Comparison of ENCODE assay signal across 8 cellular contexts in the genomic region with DNA sequence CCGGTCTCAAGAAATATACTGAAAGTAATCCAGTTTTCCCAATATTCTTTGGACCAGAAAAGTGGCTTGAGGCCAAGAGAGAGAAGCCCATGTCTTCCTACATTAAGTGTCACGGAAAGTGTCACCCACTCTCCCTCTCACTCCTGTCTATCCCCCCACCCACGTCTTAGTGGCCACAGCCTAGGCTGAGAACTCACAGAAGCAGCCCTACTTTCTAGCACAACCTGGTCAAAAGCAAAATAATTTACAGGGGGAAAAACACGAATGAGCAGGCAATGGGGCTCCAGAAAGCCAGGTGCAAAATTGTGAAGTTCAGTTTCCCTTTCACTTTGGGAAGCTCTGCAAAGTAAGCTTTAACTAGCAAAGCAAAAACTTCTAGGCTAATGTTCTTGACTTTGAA.
DNase-seq lines count a peak whose midpoint lies in the region; ATAC-seq lines count a peak whose summit lies in the region.

No MANE protein-coding gene starts in this region.

- H3K9me3 ChIP-seq in SJCRH30 (replicated peaks), result peaks cover 7% of the 10 kb centered on the region

- no peaks in the 10 kb centered on the region for H3K9me3 Mint-ChIP-seq in stimulated activated naive B cell treated with anti-CD40 and anti-IgM and Interleukin-4, amounts not matched to agents 10 μg/mL and 1 μg/mL and 100 μg/mL, for 72 hours

- H3K27me3 Mint-ChIP-seq in stimulated activated naive B cell treated with anti-CD40 and anti-IgM and Interleukin-4, amounts not matched to agents 10 μg/mL and 1 μg/mL and 100 μg/mL, for 72 hours, result peaks cover 3 to 9% of the 10 kb centered on the region in 2 donors

- peak overlapping the region; percentile 48 to 64 for H3K4me3 Mint-ChIP-seq in stimulated activated naive B cell treated with anti-CD40 and anti-IgM and Interleukin-4, amounts not matched to agents 10 μg/mL and 1 μg/mL and 100 μg/mL, for 72 hours

- no peaks in the 10 kb centered on the region for H3K36me3 ChIP-seq in SJCRH30

- peaks cover 10% of the 10 kb centered on the region; the same call in 1 of the 2 replicates for H3K4me1 ChIP-seq in SJCRH30

- no peak overlapping the region for H3K27ac ChIP-seq in SJCRH30

- H3K27ac Mint-ChIP-seq in stimulated activated naive B cell treated with anti-CD40 and anti-IgM and Interleukin-4, amounts not matched to agents 10 μg/mL and 1 μg/mL and 100 μg/mL, for 72 hours, result no peak overlapping the region

- no peaks in the 10 kb centered on the region for H3K36me3 Mint-ChIP-seq in stimulated activated naive B cell treated with anti-CD40 and anti-IgM and Interleukin-4, amounts not matched to agents 10 μg/mL and 1 μg/mL and 100 μg/mL, for 72 hours

- DNase-seq in activated CD4-positive, alpha-beta T cell treated with anti-CD3 and anti-CD28 coated beads for 4 hours, result peak; percentile 20 to 33
- DNase-seq in activated CD4-positive, alpha-beta T cell treated with anti-CD3 and anti-CD28 coated beads, Interleukin-2, amount 50 U/mL, for 1 hour, result no peak
- DNase-seq in activated T-helper 9 cell treated with anti-CD3 and anti-CD28 coated beads, Interleukin-2, amount 50 U/mL, for 16 hours (ENCODE audit: low read depth), result peak; percentile 9
- no peak for DNase-seq in stimulated activated naive B cell treated with anti-CD40 and anti-IgM and Interleukin-4, amounts not matched to agents 10 μg/mL and 1 μg/mL and 100 μg/mL, for 72 hours
- no peak for DNase-seq in Ammon's horn (ENCODE audit: low spot score)
- DNase-seq in EL, result no peak
- no peak for DNase-seq in SJCRH30

- peaks cover 11 to 25% of the 10 kb centered on the region in 2 donors for H3K4me1 Mint-ChIP-seq in stimulated activated naive B cell treated with anti-CD40 and anti-IgM and Interleukin-4, amounts not matched to agents 10 μg/mL and 1 μg/mL and 100 μg/mL, for 72 hours

- no peak overlapping the region for H3K4me3 ChIP-seq in SJCRH30

- no peaks in the 10 kb centered on the region for H3K27me3 ChIP-seq in SJCRH30

- ATAC-seq in HG02938 (IDR thresholded peaks at IDR 0.05; ENCODE audit: unreplicated experiment), result peak; percentile 47
- peak; percentile 30 for ATAC-seq in stimulated activated naive B cell treated with anti-CD40 and anti-IgM and Interleukin-4, amounts not matched to agents 10 μg/mL and 1 μg/mL and 100 μg/mL, for 72 hours (replicated peaks)

Comparison
In these comparisons a context has a peak if more than half of its experiments do, and no peak if none do; other contexts are left out.
1. DNase-seq: peak in activated CD4-positive, alpha-beta T cell treated with anti-CD3 and anti-CD28 coated beads for 4 hours (2 of 2) and activated T-helper 9 cell treated with anti-CD3 and anti-CD28 coated beads, Interleukin-2, amount 50 U/mL, for 16 hours (single experiment); none in activated CD4-positive, alpha-beta T cell treated with anti-CD3 and anti-CD28 coated beads, Interleukin-2, amount 50 U/mL, for 1 hour (single experiment), stimulated activated naive B cell treated with anti-CD40 and anti-IgM and Interleukin-4, amounts not matched to agents 10 μg/mL and 1 μg/mL and 100 μg/mL, for 72 hours (single experiment), Ammon's horn (single experiment), EL (single experiment) and SJCRH30 (0 of 2).